In genomic region chr16:17939052-17939673, GRCh38 we compare ENCODE assay signal across 12 cellular contexts.
A peak's percentile ranks its signal among the peaks of the same experiment; 100 is the strongest.
DNase-seq lines count a peak whose midpoint lies in the region; ATAC-seq and TF ChIP-seq lines count a peak whose summit lies in the region.
"Had no signal": no experiment of that assay in that cellular context is flagged by ENCODE, and none has a peak within 500 bp of the region (broad histone marks: within the 10 kb centered on the region; RNA-seq: fewer than 3 reads in every experiment).

No MANE protein-coding gene starts in this region.

- H3K4me1 ChIP-seq in ovary (ENCODE audit: insufficient read depth): no peaks in the 10 kb centered on the region

- TF ChIP-seq CTCF in ovary (IDR thresholded peaks at IDR 0.05): no peak

- DNase-seq in activated naive CD4-positive, alpha-beta T cell treated with anti-CD3 and anti-CD28 coated beads, Interleukin-2, amount 50 U/mL, for 72 hours (ENCODE audit: low spot score in 2 of 2): no peak
- no peak for DNase-seq in ovary
- DNase-seq in erythroblast (lab: John Stamatoyannopoulos, UW): no peak
- no peak for DNase-seq in retina
- DNase-seq: DMS53, dorsolateral prefrontal cortex, NCI-H2171, SW 1271 had no signal

- WGBS in ovary, 3 donors: 21 to 32% (median 29%) methylated on average over 5 of the region's 5 CpGs

- no peaks in the 10 kb centered on the region for H3K9me3 Mint-ChIP-seq in activated naive CD4-positive, alpha-beta T cell treated with anti-CD3 and anti-CD28 coated beads, Interleukin-2, amount 50 U/mL, for 72 hours

- TF ChIP-seq POLR2A in ovary (IDR thresholded peaks at IDR 0.05): no peak
- TF ChIP-seq POLR2A in erythroblast (IDR thresholded peaks at IDR 0.05; ENCODE audit: low read length): no peak

- H3K27ac ChIP-seq in ovary: no peak overlapping the region
- H3K27ac ChIP-seq: dorsolateral prefrontal cortex had no signal

- intact Hi-C loops in ovary (cut with DNase I): no loop called here

- H3K36me3 ChIP-seq in ovary: no peaks in the 10 kb centered on the region

- no peaks in the 10 kb centered on the region for H3K9me3 ChIP-seq in ovary

- no peak for TF ChIP-seq EP300 in ovary (IDR thresholded peaks at IDR 0.05)

- ATAC-seq in GM19438 (IDR thresholded peaks at IDR 0.05; ENCODE audit: low read depth, unreplicated experiment) (peak; percentile 67), HG03159 (IDR thresholded peaks at IDR 0.05; ENCODE audit: unreplicated experiment) (peak; percentile 60), SK-N-SH treated with all-trans-retinoic acid at 6 μM for 48 hours (no peak)
- ATAC-seq in activated naive CD4-positive, alpha-beta T cell treated with anti-CD3 and anti-CD28 coated beads, Interleukin-2, amount 50 U/mL, for 72 hours: peak; percentile 36 to 64

- H3K36me3 Mint-ChIP-seq in activated naive CD4-positive, alpha-beta T cell treated with anti-CD3 and anti-CD28 coated beads, Interleukin-2, amount 50 U/mL, for 72 hours: no peaks in the 10 kb centered on the region

- H3K27ac Mint-ChIP-seq in activated naive CD4-positive, alpha-beta T cell treated with anti-CD3 and anti-CD28 coated beads, Interleukin-2, amount 50 U/mL, for 72 hours: no peak overlapping the region

- peak overlapping the region; percentile 39; the same call in 1 of the 2 replicates for H3K4me3 ChIP-seq in GM08714 (ENCODE audit: low read length)
- H3K4me3 ChIP-seq in ovary: no peak overlapping the region
- H3K4me3 ChIP-seq: dorsolateral prefrontal cortex had no signal

- no peaks in the 10 kb centered on the region for H3K27me3 ChIP-seq in ovary

TF ChIP-seq in SK-N-SH treated with all-trans-retinoic acid at 6 μM for 48 hours, 23 proteins besides CTCF, POLR2A, EP300 and RAD21:
- TF ChIP-seq OSR1 (CRISPR knock-in tag; IDR thresholded peaks at IDR 0.05) (no peak), ZNF8 (CRISPR knock-in tag; IDR thresholded peaks at IDR 0.05) (no peak), TOX (CRISPR knock-in tag; IDR thresholded peaks at IDR 0.05; ENCODE audit: borderline replicate concordance) (no peak), CSDC2 (CRISPR knock-in tag; IDR thresholded peaks at IDR 0.05) (no peak), SNAI2 (CRISPR knock-in tag; IDR thresholded peaks at IDR 0.05) (no peak), BACH2 (CRISPR knock-in tag; IDR thresholded peaks at IDR 0.05; ENCODE audit: borderline replicate concordance) (no peak), ZC3H10 (CRISPR knock-in tag; IDR thresholded peaks at IDR 0.05) (no peak), ZFP3 (CRISPR knock-in tag; IDR thresholded peaks at IDR 0.05) (no peak), TSHZ2 (CRISPR knock-in tag; IDR thresholded peaks at IDR 0.05) (no peak), ISL1 (CRISPR knock-in tag; IDR thresholded peaks at IDR 0.05) (no peak), ZFP30 (CRISPR knock-in tag; IDR thresholded peaks at IDR 0.05) (no peak), ZNF565 (CRISPR knock-in tag; conservative IDR thresholded peaks at IDR 0.05; ENCODE audit: low read depth) (no peak), ZNF70 (CRISPR knock-in tag; IDR thresholded peaks at IDR 0.05) (no peak), GLIS3 (CRISPR knock-in tag; IDR thresholded peaks at IDR 0.05) (no peak), RARB (CRISPR knock-in tag; IDR thresholded peaks at IDR 0.05) (no peak), PPARA (CRISPR knock-in tag; IDR thresholded peaks at IDR 0.05; ENCODE audit: borderline replicate concordance) (no peak)
- TF ChIP-seq, protein P1, sequence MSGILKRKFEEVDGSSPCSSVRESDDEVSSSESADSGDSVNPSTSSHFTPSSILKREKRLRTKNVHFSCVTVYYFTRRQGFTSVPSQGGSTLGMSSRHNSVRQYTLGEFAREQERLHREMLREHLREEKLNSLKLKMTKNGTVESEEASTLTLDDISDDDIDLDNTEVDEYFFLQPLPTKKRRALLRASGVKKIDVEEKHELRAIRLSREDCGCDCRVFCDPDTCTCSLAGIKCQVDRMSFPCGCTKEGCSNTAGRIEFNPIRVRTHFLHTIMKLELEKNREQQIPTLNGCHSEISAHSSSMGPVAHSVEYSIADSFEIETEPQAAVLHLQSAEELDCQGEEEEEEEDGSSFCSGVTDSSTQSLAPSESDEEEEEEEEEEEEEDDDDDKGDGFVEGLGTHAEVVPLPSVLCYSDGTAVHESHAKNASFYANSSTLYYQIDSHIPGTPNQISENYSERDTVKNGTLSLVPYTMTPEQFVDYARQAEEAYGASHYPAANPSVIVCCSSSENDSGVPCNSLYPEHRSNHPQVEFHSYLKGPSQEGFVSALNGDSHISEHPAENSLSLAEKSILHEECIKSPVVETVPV (CRISPR knock-in tag; IDR thresholded peaks at IDR 0.05): no peak
- TF ChIP-seq, protein P2, sequence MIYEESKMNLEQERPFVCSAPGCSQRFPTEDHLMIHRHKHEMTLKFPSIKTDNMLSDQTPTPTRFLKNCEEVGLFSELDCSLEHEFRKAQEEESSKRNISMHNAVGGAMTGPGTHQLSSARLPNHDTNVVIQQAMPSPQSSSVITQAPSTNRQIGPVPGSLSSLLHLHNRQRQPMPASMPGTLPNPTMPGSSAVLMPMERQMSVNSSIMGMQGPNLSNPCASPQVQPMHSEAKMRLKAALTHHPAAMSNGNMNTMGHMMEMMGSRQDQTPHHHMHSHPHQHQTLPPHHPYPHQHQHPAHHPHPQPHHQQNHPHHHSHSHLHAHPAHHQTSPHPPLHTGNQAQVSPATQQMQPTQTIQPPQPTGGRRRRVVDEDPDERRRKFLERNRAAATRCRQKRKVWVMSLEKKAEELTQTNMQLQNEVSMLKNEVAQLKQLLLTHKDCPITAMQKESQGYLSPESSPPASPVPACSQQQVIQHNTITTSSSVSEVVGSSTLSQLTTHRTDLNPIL (CRISPR knock-in tag; IDR thresholded peaks at IDR 0.05; ENCODE audit: low read depth): no peak
- TF ChIP-seq, protein P3, sequence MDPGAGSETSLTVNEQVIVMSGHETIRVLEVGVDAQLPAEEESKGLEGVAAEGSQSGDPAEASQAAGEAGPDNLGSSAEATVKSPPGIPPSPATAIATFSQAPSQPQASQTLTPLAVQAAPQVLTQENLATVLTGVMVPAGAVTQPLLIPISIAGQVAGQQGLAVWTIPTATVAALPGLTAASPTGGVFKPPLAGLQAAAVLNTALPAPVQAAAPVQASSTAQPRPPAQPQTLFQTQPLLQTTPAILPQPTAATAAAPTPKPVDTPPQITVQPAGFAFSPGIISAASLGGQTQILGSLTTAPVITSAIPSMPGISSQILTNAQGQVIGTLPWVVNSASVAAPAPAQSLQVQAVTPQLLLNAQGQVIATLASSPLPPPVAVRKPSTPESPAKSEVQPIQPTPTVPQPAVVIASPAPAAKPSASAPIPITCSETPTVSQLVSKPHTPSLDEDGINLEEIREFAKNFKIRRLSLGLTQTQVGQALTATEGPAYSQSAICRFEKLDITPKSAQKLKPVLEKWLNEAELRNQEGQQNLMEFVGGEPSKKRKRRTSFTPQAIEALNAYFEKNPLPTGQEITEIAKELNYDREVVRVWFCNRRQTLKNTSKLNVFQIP (CRISPR knock-in tag; IDR thresholded peaks at IDR 0.05; ENCODE audit: borderline replicate concordance, low read depth): no peak
